2 cellular contexts compared by ENCODE assay signal in genomic region chr16:11303405-11304138, GRCh38.
TF ChIP-seq lines count a peak whose summit lies in the region.

No MANE protein-coding gene starts in this region.

TF ChIP-seq in GM23338, 12 proteins besides CTCF, POLR2A, EP300 and RAD21:
- TF ChIP-seq NANOG (IDR thresholded peaks at IDR 0.05; ENCODE audit: borderline replicate concordance) (no peak), STAT1 (IDR thresholded peaks at IDR 0.05; ENCODE audit: unreplicated experiment) (no peak), JUNB (IDR thresholded peaks at IDR 0.05; ENCODE audit: unreplicated experiment) (no peak)
- TF ChIP-seq, protein P1, sequence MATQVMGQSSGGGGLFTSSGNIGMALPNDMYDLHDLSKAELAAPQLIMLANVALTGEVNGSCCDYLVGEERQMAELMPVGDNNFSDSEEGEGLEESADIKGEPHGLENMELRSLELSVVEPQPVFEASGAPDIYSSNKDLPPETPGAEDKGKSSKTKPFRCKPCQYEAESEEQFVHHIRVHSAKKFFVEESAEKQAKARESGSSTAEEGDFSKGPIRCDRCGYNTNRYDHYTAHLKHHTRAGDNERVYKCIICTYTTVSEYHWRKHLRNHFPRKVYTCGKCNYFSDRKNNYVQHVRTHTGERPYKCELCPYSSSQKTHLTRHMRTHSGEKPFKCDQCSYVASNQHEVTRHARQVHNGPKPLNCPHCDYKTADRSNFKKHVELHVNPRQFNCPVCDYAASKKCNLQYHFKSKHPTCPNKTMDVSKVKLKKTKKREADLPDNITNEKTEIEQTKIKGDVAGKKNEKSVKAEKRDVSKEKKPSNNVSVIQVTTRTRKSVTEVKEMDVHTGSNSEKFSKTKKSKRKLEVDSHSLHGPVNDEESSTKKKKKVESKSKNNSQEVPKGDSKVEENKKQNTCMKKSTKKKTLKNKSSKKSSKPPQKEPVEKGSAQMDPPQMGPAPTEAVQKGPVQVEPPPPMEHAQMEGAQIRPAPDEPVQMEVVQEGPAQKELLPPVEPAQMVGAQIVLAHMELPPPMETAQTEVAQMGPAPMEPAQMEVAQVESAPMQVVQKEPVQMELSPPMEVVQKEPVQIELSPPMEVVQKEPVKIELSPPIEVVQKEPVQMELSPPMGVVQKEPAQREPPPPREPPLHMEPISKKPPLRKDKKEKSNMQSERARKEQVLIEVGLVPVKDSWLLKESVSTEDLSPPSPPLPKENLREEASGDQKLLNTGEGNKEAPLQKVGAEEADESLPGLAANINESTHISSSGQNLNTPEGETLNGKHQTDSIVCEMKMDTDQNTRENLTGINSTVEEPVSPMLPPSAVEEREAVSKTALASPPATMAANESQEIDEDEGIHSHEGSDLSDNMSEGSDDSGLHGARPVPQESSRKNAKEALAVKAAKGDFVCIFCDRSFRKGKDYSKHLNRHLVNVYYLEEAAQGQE (IDR thresholded peaks at IDR 0.05; ENCODE audit: unreplicated experiment): no peak

TF ChIP-seq in K562, 482 proteins besides CTCF, POLR2A, EP300 and RAD21:
- TF ChIP-seq GTF2F1 (IDR thresholded peaks at IDR 0.05; ENCODE audit: low read depth, low read length) (no peak), NR2C2 (CRISPR knock-in tag; IDR thresholded peaks at IDR 0.05) (no peak), NR2C2 (tag; IDR thresholded peaks at IDR 0.05) (no peak), PRDM10 (IDR thresholded peaks at IDR 0.05; ENCODE audit: partially characterized antibody) (no peak), RERE (CRISPR knock-in tag; IDR thresholded peaks at IDR 0.05; ENCODE audit: borderline replicate concordance) (no peak), E2F3 (CRISPR knock-in tag; IDR thresholded peaks at IDR 0.05) (no peak), NFIC (IDR thresholded peaks at IDR 0.05) (peak; percentile 87), NRF1 (conservative IDR thresholded peaks at IDR 0.05 in 1 of 2, IDR thresholded peaks at IDR 0.05 in 1 of 2) (peak; percentile 86 to 88), ASH1L (IDR thresholded peaks at IDR 0.05; ENCODE audit: borderline replicate concordance, low read depth, partially characterized antibody) (no peak), NEUROD1 (IDR thresholded peaks at IDR 0.05; ENCODE audit: borderline replicate concordance, low read depth, low read length, partially characterized antibody) (no peak), PTBP1 (IDR thresholded peaks at IDR 0.05; ENCODE audit: low read depth, low read length) (no peak)
- TF ChIP-seq, protein P2, sequence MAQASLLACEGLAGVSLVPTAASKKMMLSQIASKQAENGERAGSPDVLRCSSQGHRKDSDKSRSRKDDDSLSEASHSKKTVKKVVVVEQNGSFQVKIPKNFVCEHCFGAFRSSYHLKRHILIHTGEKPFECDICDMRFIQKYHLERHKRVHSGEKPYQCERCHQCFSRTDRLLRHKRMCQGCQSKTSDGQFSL (CRISPR knock-in tag; IDR thresholded peaks at IDR 0.05): no peak
- TF ChIP-seq, protein P2 (tag; IDR thresholded peaks at IDR 0.05): no peak
